Comparison of ENCODE assay signal across 9 cellular contexts in genomic region chr1:68470388-68470970, GRCh38. TPM values are rescaled to one million over a fixed set of nuclear protein-coding genes. Genes with fewer than 3 reads are reported as not detected.
DNase-seq lines count a peak whose midpoint lies in the region; ATAC-seq, FAIRE-seq and TF ChIP-seq lines count a peak whose summit lies in the region.
"Had no signal": no experiment of that assay in that cellular context is flagged by ENCODE, and none has a peak within 500 bp of the region (broad histone marks: within the 10 kb centered on the region; RNA-seq: fewer than 3 reads in every experiment).

No MANE protein-coding gene starts in this region.

- intact Hi-C loops in endothelial cell of umbilical vein (cut with micrococcal nuclease) = loop anchor here (1.0 kb wide), 3 partner anchors 120 to 1267 kb away; no protein-coding TSS in a partner anchor

- H2AFZ ChIP-seq in endothelial cell of umbilical vein (ENCODE audit: low read depth, low read length) = no peak overlapping the region

- H3K9me1 ChIP-seq in endothelial cell of umbilical vein (replicated peaks; ENCODE audit: control insufficient read depth, extremely low read depth, insufficient read depth, low read length) = no peaks in the 10 kb centered on the region

- H4K20me1 ChIP-seq in endothelial cell of umbilical vein (replicated peaks; ENCODE audit: control insufficient read depth, extremely low read depth, insufficient read depth, low read length) = no peaks in the 10 kb centered on the region

- no peaks in the 10 kb centered on the region for H3K9me3 ChIP-seq in endothelial cell of umbilical vein (replicated peaks; ENCODE audit: control insufficient read depth, insufficient read depth, low read length)

- TF ChIP-seq CTCF in GM12864 (IDR thresholded peaks at IDR 0.05; ENCODE audit: low read depth, low read length, missing control alignments) (peak; percentile 11), endothelial cell of umbilical vein (IDR thresholded peaks at IDR 0.05; ENCODE audit: extremely low read depth in 1 of 2, insufficient read depth in 1 of 2, low read depth in 1 of 2, low read length in 2 of 2) (peak; percentile 52 to 58)

- H3K4me2 ChIP-seq in endothelial cell of umbilical vein (ENCODE audit: insufficient read depth, low read length) = no peak overlapping the region

- POLR2A ChIA-PET in endothelial cell of umbilical vein (lab: Charles Lee) = no interaction called here

- no peaks in the 10 kb centered on the region for H3K4me1 ChIP-seq in endothelial cell of umbilical vein (ENCODE audit: control insufficient read depth, extremely low read depth, insufficient read depth, low read length)

- H3K27me3 ChIP-seq in endothelial cell of umbilical vein (ENCODE audit: control insufficient read depth in 2 of 2, insufficient read depth in 2 of 2, low read length in 2 of 2) = no peaks in the 10 kb centered on the region

- dilution Hi-C loops in endothelial cell of umbilical vein (cut with MboI; ENCODE audit: extremely low pct_ligation_motif_present, low sequenced_read_pairs) = no loop called here

- CTCF ChIA-PET in endothelial cell of umbilical vein (lab: Charles Lee) = interaction anchor here (0.7 to 7.9 kb wide), 26 partner anchors 9 to 1673 kb away, joined by 3 to 111 read pairs (median 4); partner anchors contain the start of gene DEPDC1

- H3K9ac ChIP-seq in endothelial cell of umbilical vein (replicated peaks; ENCODE audit: extremely low read depth, insufficient read depth, low read length) = no peak overlapping the region

- TF ChIP-seq POLR2A in endothelial cell of umbilical vein (IDR thresholded peaks at IDR 0.05; ENCODE audit: low read depth, low read length) = no peak

- no peak overlapping the region for H3K4me3 ChIP-seq in GM12864 (ENCODE audit: low read depth, low read length)
- no peak overlapping the region for H3K4me3 ChIP-seq in endothelial cell of umbilical vein (replicated peaks in 1 of 3; ENCODE audit: insufficient read depth in 1 of 3, low read depth in 1 of 3, low read length in 3 of 3)

- FAIRE-seq in endothelial cell of umbilical vein (lab: Jason Lieb, UNC) = no peak

- H3K27ac ChIP-seq in endothelial cell of umbilical vein (ENCODE audit: insufficient read depth, low read depth, low read length) = no peak overlapping the region

- H3K79me2 ChIP-seq in endothelial cell of umbilical vein (ENCODE audit: control insufficient read depth, insufficient read depth, low read length) = no peaks in the 10 kb centered on the region

- DNase-seq in GM12864 (ENCODE audit: low read depth) (no peak), NCI-H526 treated with DMSO at 0.1 percent for 48 hours (lab: John Stamatoyannopoulos, UW) (peak; percentile 19), endothelial cell of umbilical vein (ENCODE audit: low read depth, low spot score) (peak; percentile 50), renal cortical epithelial cell (ENCODE audit: low read depth) (peak; percentile 15), OCI-M2 (lab: John Stamatoyannopoulos, UW; ENCODE audit: unreplicated experiment) (no peak)
- DNase-seq in activated effector memory CD4-positive, alpha-beta T cell treated with anti-CD3 and anti-CD28 coated beads, Interleukin-2, amount 50 U/mL, for 16 hours = no peak
- DNase-seq: activated CD8-positive, alpha-beta memory T cell treated with anti-CD3 and anti-CD28 coated beads, Interleukin-2, amount 10 ng/mL, durations not matched to agents 7 days and 5 days had no signal

- no peak for ATAC-seq in GM21447 (IDR thresholded peaks at IDR 0.05; ENCODE audit: unreplicated experiment)
- ATAC-seq: activated CD8-positive, alpha-beta memory T cell treated with anti-CD3 and anti-CD28 coated beads, Interleukin-2, amount 10 ng/mL, durations not matched to agents 7 days and 5 days had no signal

- no TSS peak for BruUV-seq in endothelial cell of umbilical vein (replicated peaks; lab: Mats Ljungman, UMichigan)

- no peaks in the 10 kb centered on the region for H3K36me3 ChIP-seq in endothelial cell of umbilical vein (ENCODE audit: control insufficient read depth in 2 of 2, extremely low read depth in 1 of 2, insufficient read depth in 2 of 2, low read length in 2 of 2)

TF ChIP-seq in endothelial cell of umbilical vein, 7 proteins besides CTCF, POLR2A, EP300 and RAD21:
- no peak for TF ChIP-seq POLR2AphosphoS5 (IDR thresholded peaks at IDR 0.05; ENCODE audit: insufficient read depth, low read depth, low read length)
- no peak for TF ChIP-seq MYC (IDR thresholded peaks at IDR 0.05; ENCODE audit: low read depth, low read length)
- no peak for TF ChIP-seq GATA2 (IDR thresholded peaks at IDR 0.05; ENCODE audit: insufficient read depth, insufficient read length, low read depth, low read length)
- no peak for TF ChIP-seq FOS (IDR thresholded peaks at IDR 0.05; ENCODE audit: borderline replicate concordance, insufficient read depth, low read length)
- no peak for TF ChIP-seq MAX (IDR thresholded peaks at IDR 0.05; ENCODE audit: insufficient read depth, insufficient read length)
- TF ChIP-seq EZH2 (IDR thresholded peaks at IDR 0.05; ENCODE audit: borderline replicate concordance, low read depth, low read length, severe bottlenecking) = no peak
- no peak for TF ChIP-seq JUN (IDR thresholded peaks at IDR 0.05; ENCODE audit: borderline replicate concordance, insufficient read depth, insufficient read length, low read depth)

RNA-seq across cellular contexts. Expression of gene RPE65, which starts 20.7 kb away (rescaled TPM):
- total RNA-seq in endothelial cell of umbilical vein (not detected in 2 replicates), renal cortical epithelial cell (not detected in 2 replicates)
- polyA plus RNA-seq in endothelial cell of umbilical vein = not detected in 2 replicates
- polyA plus RNA-seq in endothelial cell of umbilical vein (2011; cell fraction: cytosol; rRNA removed) = not detected in 2 replicates
- not detected in 2 replicates for polyA plus RNA-seq in endothelial cell of umbilical vein (2011; cell fraction: nucleus; rRNA removed)
- not detected in 2 replicates for polyA plus RNA-seq in endothelial cell of umbilical vein (2012)
- polyA minus RNA-seq in endothelial cell of umbilical vein = not detected in 2 replicates
- polyA minus RNA-seq in endothelial cell of umbilical vein (2011; cell fraction: cytosol; rRNA and poly(A)+ RNA removed) = not detected
- not detected in 2 replicates for polyA minus RNA-seq in endothelial cell of umbilical vein (2011; cell fraction: nucleus; rRNA and poly(A)+ RNA removed)
- total RNA-seq: activated CD8-positive, alpha-beta memory T cell treated with anti-CD3 and anti-CD28 coated beads, Interleukin-2, amount 10 ng/mL, durations not matched to agents 7 days and 5 days; subcutaneous adipose tissue had no signal

RNA-seq across cellular contexts. Expression of gene DEPDC1, which starts 26.4 kb away (rescaled TPM):
- total RNA-seq in endothelial cell of umbilical vein (26.0 and 30.4 TPM in 2 replicates), renal cortical epithelial cell (0.85 and 17.4 TPM in 2 replicates)
- 3.9 and 5.5 TPM in 2 replicates for polyA plus RNA-seq in endothelial cell of umbilical vein
- 8.0 and 8.1 TPM in 2 replicates for polyA plus RNA-seq in endothelial cell of umbilical vein (2011; cell fraction: cytosol; rRNA removed)
- 5.8 and 11.4 TPM in 2 replicates for polyA plus RNA-seq in endothelial cell of umbilical vein (2011; cell fraction: nucleus; rRNA removed)
- polyA plus RNA-seq in endothelial cell of umbilical vein (2012) = 5.1 and 14.8 TPM in 2 replicates
- 5.0 and 6.0 TPM in 2 replicates for polyA minus RNA-seq in endothelial cell of umbilical vein
- 52.7 TPM for polyA minus RNA-seq in endothelial cell of umbilical vein (2011; cell fraction: cytosol; rRNA and poly(A)+ RNA removed)
- 5.9 and 9.0 TPM in 2 replicates for polyA minus RNA-seq in endothelial cell of umbilical vein (2011; cell fraction: nucleus; rRNA and poly(A)+ RNA removed)

Comparison
In these comparisons a context has a peak if more than half of its experiments do, and no peak if none do; other contexts are left out.
1. DNase-seq: peak in NCI-H526 treated with DMSO at 0.1 percent for 48 hours (single experiment), endothelial cell of umbilical vein (single experiment) and renal cortical epithelial cell (single experiment); none in GM12864 (single experiment), OCI-M2 (single experiment) and activated effector memory CD4-positive, alpha-beta T cell treated with anti-CD3 and anti-CD28 coated beads, Interleukin-2, amount 50 U/mL, for 16 hours (single experiment).